8 cellular contexts compared by ENCODE assay signal in the genomic region with DNA sequence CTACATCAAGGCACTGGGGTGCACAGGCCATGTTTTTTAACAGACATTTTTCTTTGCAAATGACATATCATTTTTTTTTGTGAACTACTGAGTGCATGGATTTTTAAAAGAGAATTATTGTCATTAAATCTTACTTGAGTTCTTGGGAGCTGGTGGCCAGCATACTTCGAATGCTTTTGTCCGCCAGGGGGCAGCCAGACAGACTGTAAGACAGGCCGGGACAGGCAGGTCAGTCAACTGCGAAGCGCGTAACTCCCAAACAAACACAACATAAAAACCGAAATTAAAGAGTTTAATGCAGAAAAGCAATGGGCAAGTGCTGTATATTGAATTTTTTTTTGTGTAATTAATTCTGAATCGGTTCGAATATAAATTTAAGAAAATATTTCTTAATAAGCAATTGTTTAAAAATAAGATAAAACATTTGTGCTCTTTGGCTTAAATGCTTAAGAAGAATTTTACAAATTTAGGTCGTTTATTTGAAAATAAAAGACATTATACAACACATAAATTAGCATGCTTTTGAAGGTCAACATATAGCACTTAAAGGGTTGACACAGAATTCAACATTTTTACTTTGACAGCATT.
DNase-seq lines count a peak whose midpoint lies in the region; ATAC-seq and TF ChIP-seq lines count a peak whose summit lies in the region.

No MANE protein-coding gene starts in this region.

- no peaks in the 10 kb centered on the region for H3K36me3 Mint-ChIP-seq in activated T-helper 2 cell treated with anti-CD3 and anti-CD28 coated beads, Interferon-gamma antibody, Interleukin-2, Interleukin-4, amounts not matched to agents 10 μg/mL and 5 μg/mL and 100 μg/mL, durations not matched to agents 14 hours and 24 hours and 36 hours (ENCODE audit: low read depth)

- intact Hi-C loops in activated T-helper 2 cell treated with anti-CD3 and anti-CD28 coated beads, Interferon-gamma antibody, Interleukin-2, Interleukin-4, amounts not matched to agents 10 μg/mL and 5 μg/mL and 100 μg/mL, durations not matched to agents 14 hours and 24 hours and 36 hours (cut with micrococcal nuclease), result no loop called here
- intact Hi-C loops in heart left ventricle (cut with DNase I), result loop anchor here in 6 of 10 donors (2.0 to 10.0 kb wide), 4 partner anchors 218 to 408 kb away; no protein-coding TSS in a partner anchor

- no peaks in the 10 kb centered on the region for H3K36me3 ChIP-seq in heart left ventricle

- H3K27me3 ChIP-seq in heart left ventricle, result peaks cover 0 to 8% (median 0%) of the 10 kb centered on the region in 9 donors

- no peaks in the 10 kb centered on the region for H3K4me1 Mint-ChIP-seq in activated T-helper 2 cell treated with anti-CD3 and anti-CD28 coated beads, Interferon-gamma antibody, Interleukin-2, Interleukin-4, amounts not matched to agents 10 μg/mL and 5 μg/mL and 100 μg/mL, durations not matched to agents 14 hours and 24 hours and 36 hours (ENCODE audit: low read depth)

- H3K27ac ChIP-seq in C4-2B (no peak overlapping the region), heart left ventricle (no peak overlapping the region)

- no peak overlapping the region for H3K4me3 ChIP-seq in heart left ventricle

- no peaks in the 10 kb centered on the region for H3K27me3 Mint-ChIP-seq in activated T-helper 2 cell treated with anti-CD3 and anti-CD28 coated beads, Interferon-gamma antibody, Interleukin-2, Interleukin-4, amounts not matched to agents 10 μg/mL and 5 μg/mL and 100 μg/mL, durations not matched to agents 14 hours and 24 hours and 36 hours (ENCODE audit: low read depth)

- H3K4me3 Mint-ChIP-seq in activated T-helper 2 cell treated with anti-CD3 and anti-CD28 coated beads, Interferon-gamma antibody, Interleukin-2, Interleukin-4, amounts not matched to agents 10 μg/mL and 5 μg/mL and 100 μg/mL, durations not matched to agents 14 hours and 24 hours and 36 hours (ENCODE audit: low read depth), result no peak overlapping the region

- 18 to 27% (median 19%) methylated on average over 10 of the region's 10 CpGs for WGBS in heart left ventricle, 4 donors

- peaks cover 0 to 9% (median 0%) of the 10 kb centered on the region in 12 donors for H3K4me1 ChIP-seq in heart left ventricle

- no peak overlapping the region for H3K27ac Mint-ChIP-seq in activated T-helper 2 cell treated with anti-CD3 and anti-CD28 coated beads, Interferon-gamma antibody, Interleukin-2, Interleukin-4, amounts not matched to agents 10 μg/mL and 5 μg/mL and 100 μg/mL, durations not matched to agents 14 hours and 24 hours and 36 hours

- ATAC-seq in GM19351 (IDR thresholded peaks at IDR 0.05; ENCODE audit: unreplicated experiment), result peak; percentile 74
- ATAC-seq in heart left ventricle, result peak in 2 of 4 donors; percentile 51 to 59

- TF ChIP-seq CTCF in C4-2B (conservative IDR thresholded peaks at IDR 0.05), result peak; percentile 88
- TF ChIP-seq CTCF in heart left ventricle (IDR thresholded peaks at IDR 0.05), result peak; percentile 55 to 83 (median 69)

- DNase-seq in NCI-H1694 (lab: John Stamatoyannopoulos, UW), result peak; percentile 59
- DNase-seq in activated T-helper 2 cell treated with anti-CD3 and anti-CD28 coated beads, Interferon-gamma antibody, Interleukin-2, Interleukin-4, amounts not matched to agents 10 μg/mL and 5 μg/mL and 100 μg/mL, durations not matched to agents 14 hours and 24 hours and 36 hours (ENCODE audit: low spot score), result peak; percentile 16
- DNase-seq in heart left ventricle, result peak; percentile 54 to 80 (median 77)
- DNase-seq in retina, result peak; percentile 64
- no peak for DNase-seq in dedifferentiated amniotic fluid mesenchymal stem cell (ENCODE audit: extremely low spot score)
- no peak for DNase-seq in NCI-H1092 treated with DMSO at 0.1 percent for 48 hours (lab: John Stamatoyannopoulos, UW)

- H3K9me3 Mint-ChIP-seq in activated T-helper 2 cell treated with anti-CD3 and anti-CD28 coated beads, Interferon-gamma antibody, Interleukin-2, Interleukin-4, amounts not matched to agents 10 μg/mL and 5 μg/mL and 100 μg/mL, durations not matched to agents 14 hours and 24 hours and 36 hours, result no peaks in the 10 kb centered on the region

- TF ChIP-seq POLR2A in heart left ventricle (IDR thresholded peaks at IDR 0.05), result no peak

- no peaks in the 10 kb centered on the region for H3K9me3 ChIP-seq in heart left ventricle

Comparison
In these comparisons a context has a peak if more than half of its experiments do, and no peak if none do; other contexts are left out.
1. DNase-seq: peak in NCI-H1694 (single experiment), activated T-helper 2 cell treated with anti-CD3 and anti-CD28 coated beads, Interferon-gamma antibody, Interleukin-2, Interleukin-4, amounts not matched to agents 10 μg/mL and 5 μg/mL and 100 μg/mL, durations not matched to agents 14 hours and 24 hours and 36 hours (single experiment), heart left ventricle (5 of 5) and retina (single experiment); none in dedifferentiated amniotic fluid mesenchymal stem cell (single experiment) and NCI-H1092 treated with DMSO at 0.1 percent for 48 hours (single experiment).